ENCODE assay signal across 22 cellular contexts in genomic region chr10:83961620-83962019, GRCh38.
A peak's percentile ranks its signal among the peaks of the same experiment; 100 is the strongest.
DNase-seq lines count a peak whose midpoint lies in the region; ATAC-seq, FAIRE-seq and TF ChIP-seq lines count a peak whose summit lies in the region.
"Had no signal": no experiment of that assay in that cellular context is flagged by ENCODE, and none has a peak within 500 bp of the region (broad histone marks: within the 10 kb centered on the region; RNA-seq: fewer than 3 reads in every experiment).

No MANE protein-coding gene starts in this region.

- H3K23me2 ChIP-seq in H1 (ENCODE audit: low read depth, low read length) = no peaks in the 10 kb centered on the region; the same call in 1 of the 2 replicates

- no peak for ATAC-seq in heart right ventricle

- intact Hi-C loops in MCF 10A (cut with micrococcal nuclease) = no loop called here
- intact Hi-C loops in mammary epithelial cell (cut with micrococcal nuclease) = no loop called here
- intact Hi-C loops in heart right ventricle (cut with DNase I) = no loop called here

- H3K36me3 Mint-ChIP-seq in MCF 10A (ENCODE audit: insufficient read depth, unreplicated experiment) = no peaks in the 10 kb centered on the region

- no peak overlapping the region for H3K27ac Mint-ChIP-seq in MCF 10A (ENCODE audit: low read depth, unreplicated experiment)
- H3K27ac Mint-ChIP-seq: progenitor cell of endocrine pancreas had no signal

- H3K27ac ChIP-seq in mammary epithelial cell (ENCODE audit: insufficient read depth, low read depth, low read length) = no peak overlapping the region
- H3K27ac ChIP-seq in H1 (ENCODE audit: low read depth, low read length) = no peak overlapping the region
- H3K27ac ChIP-seq in heart right ventricle = no peak overlapping the region
- H3K27ac ChIP-seq: left ventricle myocardium inferior, PC-9, SK-N-MC, skin epidermis had no signal

- H2BK15ac ChIP-seq in H1 (ENCODE audit: low read length) = no peak overlapping the region

- H2BK5ac ChIP-seq in H1 (ENCODE audit: low read depth, low read length) = no peak overlapping the region

- H3K4me1 Mint-ChIP-seq in MCF 10A (ENCODE audit: insufficient read depth, unreplicated experiment) = no peaks in the 10 kb centered on the region

- H4K5ac ChIP-seq in H1 (ENCODE audit: insufficient read length, low read depth, low read length) = no peak overlapping the region

- no peaks in the 10 kb centered on the region for H3K79me1 ChIP-seq in H1 (ENCODE audit: low read depth, low read length)

- no peak overlapping the region for H3K14ac ChIP-seq in H1 (ENCODE audit: insufficient read length)

- no peak overlapping the region for H2AK5ac ChIP-seq in H1 (ENCODE audit: low read depth, low read length)

- H3K4me3 ChIP-seq in mammary epithelial cell (replicated peaks in 1 of 3; ENCODE audit: insufficient read depth in 1 of 3, low read depth in 2 of 3, low read length in 3 of 3) (no peak overlapping the region), H1 (ENCODE audit: extremely low read depth in 1 of 4, insufficient read depth in 2 of 4, low read depth in 3 of 4, low read length in 4 of 4) (no peak overlapping the region), foreskin fibroblast (ENCODE audit: low read depth in 1 of 2, low read length in 2 of 2) (no peak overlapping the region), heart right ventricle (no peak overlapping the region)
- H3K4me3 ChIP-seq: left ventricle myocardium inferior, PC-9, SK-N-MC, skin epidermis had no signal

- H3K9ac ChIP-seq in mammary epithelial cell (ENCODE audit: insufficient read depth, low read length) (no peak overlapping the region), H1 (replicated peaks in 1 of 4; ENCODE audit: extremely low read depth in 1 of 4, low read depth in 3 of 4, low read length in 3 of 4) (no peak overlapping the region)

- BruUV-seq in MCF 10A (replicated peaks; lab: Mats Ljungman, UMichigan) (no TSS peak), mammary epithelial cell (replicated peaks; lab: Mats Ljungman, UMichigan) (no TSS peak)

- POLR2A ChIA-PET in MCF 10A (lab: Yijun Ruan, JAX) = no interaction called here
- POLR2A ChIA-PET in H1 (lab: Charles Lee; ENCODE audit: partially characterized antibody) = interaction anchor here (0.6 to 0.7 kb wide), 2 partner anchors 10 to 344 kb away, joined by 3 read pairs; no protein-coding TSS in a partner anchor

- CTCF ChIA-PET in MCF 10A (lab: Yijun Ruan, JAX) = interaction anchor here (0.7 to 1.0 kb wide), 2 partner anchors 8 to 54 kb away, joined by 3 read pairs; no protein-coding TSS in a partner anchor
- CTCF ChIA-PET in mammary epithelial cell (lab: Charles Lee; ENCODE audit: low non-redundant PET) = no interaction called here
- CTCF ChIA-PET in H1 (lab: Charles Lee; ENCODE audit: partially characterized antibody) = interaction anchor here (0.7 to 8.9 kb wide), 17 partner anchors 10 to 1165 kb away, joined by 3 to 85 read pairs (median 4); no protein-coding TSS in a partner anchor

- no peak overlapping the region for H3K4me3 Mint-ChIP-seq in MCF 10A (ENCODE audit: unreplicated experiment)

- H3K9me3 Mint-ChIP-seq in MCF 10A (ENCODE audit: unreplicated experiment) = no peaks in the 10 kb centered on the region

- no peak overlapping the region for H4K8ac ChIP-seq in H1 (ENCODE audit: extremely low read depth, insufficient read depth, low read length)

- TF ChIP-seq CTCF in MCF 10A (IDR thresholded peaks at IDR 0.05; ENCODE audit: unreplicated experiment) (no peak), mammary epithelial cell (conservative IDR thresholded peaks at IDR 0.05 in 1 of 2, IDR thresholded peaks at IDR 0.05 in 1 of 2; ENCODE audit: extremely low read depth in 1 of 2, insufficient read depth in 1 of 2, low read depth in 1 of 2, low read length in 2 of 2) (no peak), H1 (IDR thresholded peaks at IDR 0.05; ENCODE audit: control extremely low read depth in 1 of 3, insufficient read depth in 1 of 3, low read depth in 1 of 3, low read length in 3 of 3) (peak in 2 of 3 experiments; percentile 32 to 39; a peak in 2 of 4 replicates), foreskin fibroblast (IDR thresholded peaks at IDR 0.05; ENCODE audit: low read depth, low read length) (no peak), heart right ventricle (IDR thresholded peaks at IDR 0.05) (peak in 3 of 9 donors; percentile 14 to 29 (median 19))

- in situ Hi-C loops in mammary epithelial cell (cut with MboI; ENCODE audit: low sequenced_read_pairs in 2 of 2) = no loop called here

- dilution Hi-C loops in mammary epithelial cell (cut with HindIII; ENCODE audit: low sequenced_read_pairs) = no loop called here

- TF ChIP-seq EP300 in H1 (IDR thresholded peaks at IDR 0.05; ENCODE audit: borderline replicate concordance in 1 of 2, low read depth in 2 of 2, low read length in 2 of 2) = no peak

- H2AFZ ChIP-seq in mammary epithelial cell (ENCODE audit: low read depth, low read length) (no peak overlapping the region), H1 (ENCODE audit: low read length) (no peak overlapping the region)
- H2AFZ ChIP-seq: PC-9 had no signal

- no peak overlapping the region for H3K18ac ChIP-seq in H1 (ENCODE audit: extremely low read depth, low read length)

- H4K91ac ChIP-seq in H1 (replicated peaks; ENCODE audit: insufficient read length, low read length) = no peak overlapping the region

- H2BK12ac ChIP-seq in H1 (ENCODE audit: low read depth, low read length) = no peak overlapping the region

- no peak overlapping the region for H3K56ac ChIP-seq in H1 (replicated peaks; ENCODE audit: insufficient read length, low read depth, low read length)

- DNase-seq in MCF 10A (ENCODE audit: unreplicated experiment) (peak; percentile 8), mammary epithelial cell (no peak), NCI-H2227 (lab: John Stamatoyannopoulos, UW; ENCODE audit: unreplicated experiment) (peak; percentile 1), H1 (ENCODE audit: low read depth in 1 of 2, low spot score in 2 of 2) (no peak), SHP77 (lab: John Stamatoyannopoulos, UW) (no peak), foreskin fibroblast (no peak), heart right ventricle (no peak), ecto neural progenitor cell (ENCODE audit: low spot score) (no peak)
- DNase-seq: activated CD4-positive, alpha-beta T cell treated with anti-CD3 and anti-CD28 coated beads for 4 hours; activated naive CD4-positive, alpha-beta T cell treated with Interleukin-2 at 50 U/mL for 16 hours; Caco-2; GDM1; left ventricle myocardium inferior; MM.1S; PC-9; stimulated activated CD4-positive, alpha-beta T cell treated with anti-CD3 and anti-CD28 coated beads, Interleukin-4, amount 100 ng/mL, for 4 hours; stimulated activated CD8-positive, alpha-beta memory T cell treated with anti-CD3 and anti-CD28 coated beads, Interleukin-4, amount 100 ng/mL, for 48 hours; T1000 had no signal

- H3K4me1 ChIP-seq in mammary epithelial cell (ENCODE audit: insufficient read depth, low read length) (no peaks in the 10 kb centered on the region), H1 (replicated peaks in 1 of 4; ENCODE audit: control insufficient read depth in 3 of 4, insufficient read depth in 4 of 4, low read length in 3 of 4) (peaks cover 2 to 10% (median 4%) of the 10 kb centered on the region in 4 experiments; a peak in 5 of 7 replicates), heart right ventricle (no peaks in the 10 kb centered on the region)
- H3K4me1 ChIP-seq: Caco-2, left ventricle myocardium inferior had no signal

- H3K9me3 ChIP-seq in mammary epithelial cell (replicated peaks; ENCODE audit: insufficient read depth, low read length) = no peaks in the 10 kb centered on the region
- H3K9me3 ChIP-seq in H1 (ENCODE audit: insufficient read depth in 2 of 2, low read depth in 1 of 2, low read length in 1 of 2) = no peaks in the 10 kb centered on the region
- no peaks in the 10 kb centered on the region for H3K9me3 ChIP-seq in heart right ventricle
- H3K9me3 ChIP-seq: Caco-2, left ventricle myocardium inferior had no signal

- H3K79me2 ChIP-seq in mammary epithelial cell (ENCODE audit: insufficient read depth, low read length) (no peaks in the 10 kb centered on the region), H1 (ENCODE audit: control insufficient read depth in 1 of 2, insufficient read depth in 2 of 2, low read length in 2 of 2) (no peaks in the 10 kb centered on the region)

- H3K36me3 ChIP-seq in mammary epithelial cell (ENCODE audit: insufficient read depth, low read length) = no peaks in the 10 kb centered on the region
- H3K36me3 ChIP-seq in H1 (ENCODE audit: control insufficient read depth in 2 of 4, insufficient read depth in 4 of 4, low read length in 3 of 4) = no peaks in the 10 kb centered on the region
- H3K36me3 ChIP-seq in heart right ventricle = no peaks in the 10 kb centered on the region
- H3K36me3 ChIP-seq: left ventricle myocardium inferior had no signal

- H2BK20ac ChIP-seq in H1 (ENCODE audit: low read length) = no peak overlapping the region

- no peak overlapping the region for H2BK120ac ChIP-seq in H1 (replicated peaks; ENCODE audit: low read depth, low read length)

- H3K27me3 ChIP-seq in mammary epithelial cell (ENCODE audit: insufficient read depth, low read length) (no peaks in the 10 kb centered on the region), H1 (replicated peaks in 1 of 4; ENCODE audit: control insufficient read depth in 3 of 4, extremely low read depth in 1 of 4, insufficient read depth in 3 of 4, low read length in 3 of 4) (peaks cover 0 to 20% (median 8%) of the 10 kb centered on the region in 4 experiments; a peak in 6 of 7 replicates), heart right ventricle (no peaks in the 10 kb centered on the region)

- no peaks in the 10 kb centered on the region for H4K20me1 ChIP-seq in mammary epithelial cell (ENCODE audit: insufficient read depth, low read length)
- no peaks in the 10 kb centered on the region for H4K20me1 ChIP-seq in H1 (replicated peaks in 1 of 2; ENCODE audit: control insufficient read depth in 1 of 2, insufficient read depth in 2 of 2, low read length in 2 of 2)

- peak; percentile 73 for FAIRE-seq in H1 (lab: Jason Lieb, UNC)
- FAIRE-seq: GM12892 had no signal

- TF ChIP-seq POLR2A in H1 (IDR thresholded peaks at IDR 0.05; ENCODE audit: control extremely low read depth in 1 of 2, low read depth in 2 of 2, low read length in 2 of 2) = no peak

- H3K4ac ChIP-seq in H1 (replicated peaks; ENCODE audit: insufficient read length, low read depth, low read length) = no peak overlapping the region

- H3K23ac ChIP-seq in H1 (ENCODE audit: insufficient read length) = no peak overlapping the region

- H3K27me3 Mint-ChIP-seq in MCF 10A (ENCODE audit: insufficient read depth, unreplicated experiment) = no peaks in the 10 kb centered on the region
- H3K27me3 Mint-ChIP-seq: progenitor cell of endocrine pancreas had no signal

- no peak overlapping the region for H3K4me2 ChIP-seq in mammary epithelial cell (ENCODE audit: insufficient read depth, low read depth, low read length)
- no peak overlapping the region for H3K4me2 ChIP-seq in H1 (ENCODE audit: insufficient read depth in 1 of 2, low read depth in 2 of 2, low read length in 2 of 2)
- H3K4me2 ChIP-seq: PC-9 had no signal

- peak; percentile 81 to 82 for TF ChIP-seq RAD21 in H1 (IDR thresholded peaks at IDR 0.05 in 1 of 2, conservative IDR thresholded peaks at IDR 0.05 in 1 of 2; ENCODE audit: low read depth in 2 of 2, low read length in 2 of 2)

TF ChIP-seq in H1, 55 proteins besides CTCF, POLR2A, EP300 and RAD21 (continues in another document):
- TF ChIP-seq SRF (IDR thresholded peaks at IDR 0.05; ENCODE audit: low read depth, low read length) (no peak), CBX8 (IDR thresholded peaks at IDR 0.05; ENCODE audit: borderline replicate concordance, low read depth, low read length) (no peak), NRF1 (IDR thresholded peaks at IDR 0.05; ENCODE audit: low read depth, low read length) (no peak)

Comparison
In these comparisons a context has a peak if more than half of its experiments do, and no peak if none do; other contexts are left out.
1. DNase-seq: peak in MCF 10A (single experiment) and NCI-H2227 (single experiment); none in mammary epithelial cell (single experiment), H1 (0 of 2), SHP77 (0 of 2), foreskin fibroblast (0 of 2), heart right ventricle (0 of 2) and ecto neural progenitor cell (single experiment).
2. CTCF ChIP-seq: peak in H1 (2 of 3); none in MCF 10A (single experiment), mammary epithelial cell (0 of 2) and foreskin fibroblast (single experiment).